In the genomic region with DNA sequence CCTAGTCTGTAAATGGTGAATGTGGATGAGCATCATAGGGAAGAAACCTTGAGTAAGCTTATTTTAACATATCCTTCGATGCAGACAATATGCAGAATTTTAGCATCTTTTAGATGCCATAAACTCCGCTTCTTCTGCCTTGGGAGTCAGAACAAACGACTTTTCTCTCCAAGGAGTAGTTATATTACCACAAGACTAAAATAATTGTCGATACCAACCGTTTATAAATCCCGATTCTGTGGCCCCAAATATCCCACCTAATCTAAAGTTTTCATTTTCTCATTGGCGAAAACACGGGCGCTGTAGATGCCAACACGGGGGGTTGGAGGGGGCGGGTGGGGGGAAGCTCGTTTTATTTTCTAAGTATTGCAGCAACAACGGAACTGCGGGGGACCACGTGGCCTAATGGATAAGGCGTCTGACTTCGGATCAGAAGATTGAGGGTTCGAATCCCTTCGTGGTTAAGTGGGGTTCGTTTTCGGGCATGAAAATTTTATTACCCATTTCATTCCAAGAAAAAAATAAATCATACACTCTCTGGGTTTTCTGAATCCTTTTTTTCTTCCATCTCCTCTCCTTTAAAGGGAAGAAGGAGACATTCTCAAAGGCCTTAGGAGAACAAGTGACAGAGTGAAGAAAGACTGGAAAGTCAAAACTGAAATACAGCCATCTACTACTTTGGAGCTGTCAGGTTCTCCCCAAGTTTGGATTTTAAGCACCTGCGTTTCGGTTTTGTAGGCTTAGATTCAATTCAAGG, we compare ENCODE assay signal across 17 cellular contexts.
DNase-seq lines count a peak whose midpoint lies in the region; ATAC-seq, FAIRE-seq and TF ChIP-seq lines count a peak whose summit lies in the region.
"Had no signal": no experiment of that assay in that cellular context is flagged by ENCODE, and none has a peak within 500 bp of the region (broad histone marks: within the 10 kb centered on the region; RNA-seq: fewer than 3 reads in every experiment).

No MANE protein-coding gene starts in this region.

- H3K9me3 Mint-ChIP-seq in nephron progenitor cell (peaks cover 9% of the 10 kb centered on the region), progenitor cell of endocrine pancreas (ENCODE audit: low read depth) (no peaks in the 10 kb centered on the region)
- H3K9me3 Mint-ChIP-seq in CD8-positive, alpha-beta T cell = no peaks in the 10 kb centered on the region
- H3K9me3 Mint-ChIP-seq: activated naive CD4-positive, alpha-beta T cell treated with anti-CD3 and anti-CD28 coated beads, Interleukin-2, amount 10 ng/mL, durations not matched to agents 7 days and 5 days had no signal

- no peak overlapping the region for H3K4me2 ChIP-seq in Karpas-422 (ENCODE audit: low read depth, low read length, poor library complexity, severe bottlenecking)
- H3K4me2 ChIP-seq: BLaER1 treated with 17β-estradiol and CSF1 and Interleukin-3, amounts not matched to agents 10 nM and 100 nM had no signal

- H3K4me3 Mint-ChIP-seq in nephron progenitor cell (peak overlapping the region; percentile 60), progenitor cell of endocrine pancreas (ENCODE audit: low read depth) (no peak overlapping the region)
- no peak overlapping the region for H3K4me3 Mint-ChIP-seq in CD8-positive, alpha-beta T cell
- H3K4me3 Mint-ChIP-seq: activated naive CD4-positive, alpha-beta T cell treated with anti-CD3 and anti-CD28 coated beads, Interleukin-2, amount 10 ng/mL, durations not matched to agents 7 days and 5 days had no signal

- H3K9me3 ChIP-seq in Karpas-422 (ENCODE audit: low read length) = no peaks in the 10 kb centered on the region
- no peaks in the 10 kb centered on the region for H3K9me3 ChIP-seq in ectodermal cell (ENCODE audit: control insufficient read depth, low read length)
- no peaks in the 10 kb centered on the region for H3K9me3 ChIP-seq in CD8-positive, alpha-beta T cell (ENCODE audit: low read length)
- H3K9me3 ChIP-seq: BLaER1 treated with 17β-estradiol and CSF1 and Interleukin-3, amounts not matched to agents 10 nM and 100 nM; psoas muscle; testis had no signal

- H3K4me1 ChIP-seq in Karpas-422 (ENCODE audit: low read length) (no peaks in the 10 kb centered on the region; the same call in none of the 2 replicates), ectodermal cell (ENCODE audit: control insufficient read depth, insufficient read depth, low read length) (no peaks in the 10 kb centered on the region)
- H3K4me1 ChIP-seq in CD8-positive, alpha-beta T cell (ENCODE audit: insufficient read depth, low read length) = peaks cover 5% of the 10 kb centered on the region
- H3K4me1 ChIP-seq: testis had no signal

- no peaks in the 10 kb centered on the region for H3K9me2 ChIP-seq in Karpas-422 (replicated peaks; ENCODE audit: insufficient read depth, low read length)

- H2AFZ ChIP-seq in Karpas-422 (ENCODE audit: low read length) = no peak overlapping the region

- H3K36me3 Mint-ChIP-seq in nephron progenitor cell (ENCODE audit: low read depth) = no peaks in the 10 kb centered on the region
- H3K36me3 Mint-ChIP-seq in CD8-positive, alpha-beta T cell = no peaks in the 10 kb centered on the region
- no peaks in the 10 kb centered on the region for H3K36me3 Mint-ChIP-seq in progenitor cell of endocrine pancreas (ENCODE audit: insufficient read depth)
- H3K36me3 Mint-ChIP-seq: activated naive CD4-positive, alpha-beta T cell treated with anti-CD3 and anti-CD28 coated beads, Interleukin-2, amount 10 ng/mL, durations not matched to agents 7 days and 5 days had no signal

- H3K79me2 ChIP-seq in Karpas-422 (ENCODE audit: low read length) = no peaks in the 10 kb centered on the region

- no peak for ATAC-seq in GM19328 (IDR thresholded peaks at IDR 0.05; ENCODE audit: unreplicated experiment)
- no peak for ATAC-seq in CD8-positive, alpha-beta T cell
- ATAC-seq: left lobe of liver, psoas muscle, SK-N-SH treated with all-trans-retinoic acid at 6 μM for 48 hours had no signal

- H3K27me3 ChIP-seq in Karpas-422 (ENCODE audit: low read length) (no peaks in the 10 kb centered on the region), ectodermal cell (ENCODE audit: control insufficient read depth, insufficient read depth, low read length, poor library complexity, severe bottlenecking) (no peaks in the 10 kb centered on the region)
- H3K27me3 ChIP-seq in CD8-positive, alpha-beta T cell (ENCODE audit: insufficient read depth, low read length) = no peaks in the 10 kb centered on the region
- H3K27me3 ChIP-seq: BLaER1 treated with 17β-estradiol and CSF1 and Interleukin-3, amounts not matched to agents 10 nM and 100 nM; testis had no signal

- H3K9ac ChIP-seq in Karpas-422 (ENCODE audit: low read length) = no peak overlapping the region
- H3K9ac ChIP-seq: BLaER1 treated with 17β-estradiol and CSF1 and Interleukin-3, amounts not matched to agents 10 nM and 100 nM had no signal

- POLR2A ChIA-PET in CD8-positive, alpha-beta T cell (lab: Charles Lee) = no interaction called here

- H3K27me3 Mint-ChIP-seq in nephron progenitor cell (ENCODE audit: low read depth, poor library complexity) (peaks cover 4% of the 10 kb centered on the region), progenitor cell of endocrine pancreas (peaks cover 6% of the 10 kb centered on the region)
- no peaks in the 10 kb centered on the region for H3K27me3 Mint-ChIP-seq in CD8-positive, alpha-beta T cell (ENCODE audit: low read depth)
- H3K27me3 Mint-ChIP-seq: activated naive CD4-positive, alpha-beta T cell treated with anti-CD3 and anti-CD28 coated beads, Interleukin-2, amount 10 ng/mL, durations not matched to agents 7 days and 5 days had no signal

- H3K4me3 ChIP-seq in Karpas-422 (ENCODE audit: low read length) (no peak overlapping the region), ectodermal cell (ENCODE audit: insufficient read depth, low read depth, low read length) (peak overlapping the region; percentile 20)
- H3K4me3 ChIP-seq in CD8-positive, alpha-beta T cell (ENCODE audit: low read depth, low read length) = no peak overlapping the region
- H3K4me3 ChIP-seq: BLaER1 treated with 17β-estradiol and CSF1 and Interleukin-3, amounts not matched to agents 10 nM and 100 nM; psoas muscle; testis had no signal

- H3K36me3 ChIP-seq in Karpas-422 (ENCODE audit: insufficient read depth, low read length) (no peaks in the 10 kb centered on the region), ectodermal cell (ENCODE audit: control insufficient read depth, insufficient read depth, low read length) (no peaks in the 10 kb centered on the region)
- no peaks in the 10 kb centered on the region for H3K36me3 ChIP-seq in CD8-positive, alpha-beta T cell (ENCODE audit: insufficient read depth, low read length)
- H3K36me3 ChIP-seq: BLaER1 treated with 17β-estradiol and CSF1 and Interleukin-3, amounts not matched to agents 10 nM and 100 nM had no signal

- H3K4me1 Mint-ChIP-seq in nephron progenitor cell (peaks cover 28% of the 10 kb centered on the region), progenitor cell of endocrine pancreas (ENCODE audit: low read depth) (peaks cover 2% of the 10 kb centered on the region)
- H3K4me1 Mint-ChIP-seq in CD8-positive, alpha-beta T cell (ENCODE audit: low read depth) = peaks cover 10% of the 10 kb centered on the region

- DNase-seq in GM19239 (ENCODE audit: insufficient read length, low spot score) (no peak), Karpas-422 (peak; percentile 49), nephron progenitor cell (peak; percentile 41), globus pallidus (ENCODE audit: low spot score) (no peak), progenitor cell of endocrine pancreas (ENCODE audit: low spot score, unreplicated experiment) (no peak)
- DNase-seq in CD8-positive, alpha-beta T cell = no peak
- DNase-seq: activated naive CD4-positive, alpha-beta T cell treated with anti-CD3 and anti-CD28 coated beads, Interleukin-2, amount 10 ng/mL, durations not matched to agents 7 days and 5 days; DMS79 treated with DMSO at 0.1 percent for 48 hours; NCI-H345; psoas muscle; testis had no signal

- intact Hi-C loops in CD8-positive, alpha-beta T cell (cut with DNase I, micrococcal nuclease) = no loop called here

- FAIRE-seq in GM19239 (lab: Jason Lieb, UNC) = peak; percentile 58
- FAIRE-seq: GM12891 had no signal

- CTCF ChIA-PET in CD8-positive, alpha-beta T cell (lab: Charles Lee) = no interaction called here

- H3K27ac ChIP-seq in Karpas-422 (ENCODE audit: low read length) (no peak overlapping the region), ectodermal cell (ENCODE audit: insufficient read depth, low read depth, low read length, poor library complexity, severe bottlenecking) (no peak overlapping the region)
- H3K27ac ChIP-seq in CD8-positive, alpha-beta T cell (ENCODE audit: low read depth, low read length) = no peak overlapping the region
- H3K27ac ChIP-seq: BLaER1 treated with 17β-estradiol and CSF1 and Interleukin-3, amounts not matched to agents 10 nM and 100 nM; psoas muscle; testis had no signal

- WGBS in ectodermal cell, 2 experiments = 40 to 47% methylated on average over 18 to 21 of the region's 23 CpGs

- TF ChIP-seq CTCF in nephron progenitor cell (IDR thresholded peaks at IDR 0.05) (no peak), progenitor cell of endocrine pancreas (IDR thresholded peaks at IDR 0.05; ENCODE audit: unreplicated experiment) (no peak)
- TF ChIP-seq CTCF in CD8-positive, alpha-beta T cell (IDR thresholded peaks at IDR 0.05) = no peak

- H3K27ac Mint-ChIP-seq in nephron progenitor cell (no peak overlapping the region), progenitor cell of endocrine pancreas (no peak overlapping the region)
- H3K27ac Mint-ChIP-seq in CD8-positive, alpha-beta T cell = no peak overlapping the region
- H3K27ac Mint-ChIP-seq: activated naive CD4-positive, alpha-beta T cell treated with anti-CD3 and anti-CD28 coated beads, Interleukin-2, amount 10 ng/mL, durations not matched to agents 7 days and 5 days had no signal

- no peaks in the 10 kb centered on the region for H4K20me1 ChIP-seq in Karpas-422 (ENCODE audit: insufficient read depth, low read depth, low read length)
- H4K20me1 ChIP-seq: BLaER1 treated with 17β-estradiol and CSF1 and Interleukin-3, amounts not matched to agents 10 nM and 100 nM had no signal

Comparison
In these comparisons a context has a peak if more than half of its experiments do, and no peak if none do; other contexts are left out.
1. DNase-seq: peak in Karpas-422 (single experiment) and nephron progenitor cell (single experiment); none in GM19239 (single experiment), globus pallidus (single experiment), CD8-positive, alpha-beta T cell (0 of 7) and progenitor cell of endocrine pancreas (single experiment).